In genomic region chr5:135271533-135272310, GRCh38 we compare ENCODE assay signal across 12 cellular contexts.
DNase-seq lines count a peak whose midpoint lies in the region; ATAC-seq and TF ChIP-seq lines count a peak whose summit lies in the region.
"Had no signal": no experiment of that assay in that cellular context is flagged by ENCODE, and none has a peak within 500 bp of the region (broad histone marks: within the 10 kb centered on the region; RNA-seq: fewer than 3 reads in every experiment).

No MANE protein-coding gene starts in this region.

- in situ Hi-C loops in astrocyte of the spinal cord (cut with HindIII; ENCODE audit: low sequenced_read_pairs), result no loop called here

- ATAC-seq in GM19395 (IDR thresholded peaks at IDR 0.05; ENCODE audit: unreplicated experiment) (no peak), HG03175 (IDR thresholded peaks at IDR 0.05; ENCODE audit: unreplicated experiment) (no peak)
- ATAC-seq: stimulated activated naive CD8-positive, alpha-beta T cell treated with anti-CD3 and anti-CD28 coated beads, Interleukin-15, amount 100 ng/mL, for 72 hours had no signal

- DNase-seq in CD1c-positive myeloid dendritic cell (ENCODE audit: extremely low spot score) (peak; percentile 3), LHCN-M2 (ENCODE audit: low read depth) (peak; percentile 55), astrocyte of the spinal cord (ENCODE audit: low read depth, low spot score) (peak; percentile 38), myocyte (ENCODE audit: low read depth) (peak; percentile 68), AML-193 (lab: John Stamatoyannopoulos, UW) (no peak), DMS79 treated with DMSO at 0.1 percent for 48 hours (lab: John Stamatoyannopoulos, UW) (no peak)
- DNase-seq: head of caudate nucleus; posterior cingulate gyrus; stimulated activated naive CD8-positive, alpha-beta T cell treated with anti-CD3 and anti-CD28 coated beads, Interleukin-15, amount 100 ng/mL, for 72 hours had no signal

- TF ChIP-seq CTCF in astrocyte of the spinal cord (IDR thresholded peaks at IDR 0.05; ENCODE audit: low read depth, low read length), result no peak

- no peak overlapping the region for H3K4me3 ChIP-seq in astrocyte of the spinal cord (ENCODE audit: low read depth, low read length)
- H3K4me3 ChIP-seq: lung had no signal

Comparison
In these comparisons a context has a peak if more than half of its experiments do, and no peak if none do; other contexts are left out.
1. DNase-seq: peak in CD1c-positive myeloid dendritic cell (single experiment), LHCN-M2 (single experiment), astrocyte of the spinal cord (single experiment) and myocyte (single experiment); none in AML-193 (0 of 2) and DMS79 treated with DMSO at 0.1 percent for 48 hours (single experiment).